Comparison of ENCODE assay signal across 23 cellular contexts in genomic region chr3:159565313-159565712, GRCh38.
"Had no signal": no experiment of that assay in that cellular context is flagged by ENCODE, and none has a peak within 500 bp of the region (broad histone marks: within the 10 kb centered on the region; RNA-seq: fewer than 3 reads in every experiment).

No MANE protein-coding gene starts in this region.

- H3K4me3 Mint-ChIP-seq: effector memory CD8-positive, alpha-beta T cell; memory B cell; natural killer cell; stimulated activated naive CD8-positive, alpha-beta T cell treated with anti-CD3 and anti-CD28 coated beads, Interleukin-15, amount 100 ng/mL, for 72 hours had no signal

- H3K27me3 Mint-ChIP-seq: effector memory CD8-positive, alpha-beta T cell; memory B cell; stimulated activated naive CD8-positive, alpha-beta T cell treated with anti-CD3 and anti-CD28 coated beads, Interleukin-15, amount 100 ng/mL, for 72 hours had no signal

- H3K9me3 Mint-ChIP-seq: stimulated activated naive CD8-positive, alpha-beta T cell treated with anti-CD3 and anti-CD28 coated beads, Interleukin-15, amount 100 ng/mL, for 72 hours had no signal

- H3K4me2 ChIP-seq: smooth muscle cell had no signal

- H3K27ac Mint-ChIP-seq: effector memory CD8-positive, alpha-beta T cell; memory B cell; natural killer cell had no signal

- H3K36me3 ChIP-seq: neutrophil, pancreas, right lobe of liver, suprapubic skin, transverse colon, vagina had no signal

- H3K27ac ChIP-seq: neutrophil, pancreas, right lobe of liver, suprapubic skin, transverse colon, vagina had no signal

- H3K27me3 ChIP-seq: neutrophil, pancreas, right lobe of liver, suprapubic skin, transverse colon, vagina had no signal

- DNase-seq: cortex of kidney; effector memory CD8-positive, alpha-beta T cell; head of caudate nucleus; natural killer cell; pancreas; retina; right lobe of liver; stimulated activated CD4-positive, alpha-beta T cell treated with anti-CD3 and anti-CD28 coated beads, Interleukin-12 subunit alpha, Interleukin-12 subunit beta, amount 100 ng/mL, for 4 hours; stimulated activated CD4-positive, alpha-beta T cell treated with anti-CD3 and anti-CD28 coated beads, Interleukin-1b, Interleukin-23, amount 100 ng/mL, for 48 hours; stimulated activated CD4-positive, alpha-beta T cell treated with anti-CD3 and anti-CD28 coated beads, Interleukin-4, amount 100 ng/mL, for 1 hour; stimulated activated CD8-positive, alpha-beta memory T cell treated with anti-CD3 and anti-CD28 coated beads, Interleukin-4, amount 100 ng/mL, for 48 hours; stimulated activated naive CD4-positive, alpha-beta T cell; stimulated activated naive CD8-positive, alpha-beta T cell treated with anti-CD3 and anti-CD28 coated beads, Interleukin-15, amount 100 ng/mL, for 72 hours; transverse colon had no signal

- H3K36me3 Mint-ChIP-seq: memory B cell, natural killer cell had no signal

- H3K4me1 ChIP-seq: pancreas, right lobe of liver, suprapubic skin, transverse colon, vagina had no signal

- FAIRE-seq: frontal cortex, keratinocyte, pancreas had no signal

- H3K4me1 Mint-ChIP-seq: memory B cell; natural killer cell; stimulated activated naive CD8-positive, alpha-beta T cell treated with anti-CD3 and anti-CD28 coated beads, Interleukin-15, amount 100 ng/mL, for 72 hours had no signal

- ATAC-seq: effector memory CD8-positive, alpha-beta T cell; left lobe of liver; natural killer cell; pancreas; right lobe of liver; stimulated activated naive CD8-positive, alpha-beta T cell treated with anti-CD3 and anti-CD28 coated beads, Interleukin-15, amount 100 ng/mL, for 72 hours had no signal

- H3K9me3 ChIP-seq: neutrophil, pancreas, right lobe of liver, suprapubic skin, transverse colon, vagina had no signal

- H3K4me3 ChIP-seq: lung, pancreas, right lobe of liver, smooth muscle cell, suprapubic skin, transverse colon, vagina had no signal
